Comparison of ENCODE assay signal across 9 cellular contexts in genomic region chr2:176188969-176189665, GRCh38. TPM values are rescaled to one million over a fixed set of nuclear protein-coding genes. Genes with fewer than 3 reads are reported as not detected.
DNase-seq lines count a peak whose midpoint lies in the region; ATAC-seq lines count a peak whose summit lies in the region.
"Had no signal": no experiment of that assay in that cellular context is flagged by ENCODE, and none has a peak within 500 bp of the region (broad histone marks: within the 10 kb centered on the region; RNA-seq: fewer than 3 reads in every experiment).

No MANE protein-coding gene starts in this region.

- peaks cover 13 to 18% of the 10 kb centered on the region in 2 donors for H3K4me1 Mint-ChIP-seq in immature natural killer cell
- peaks cover 25% of the 10 kb centered on the region for H3K4me1 Mint-ChIP-seq in stimulated activated effector memory CD8-positive, alpha-beta T cell treated with anti-CD3 and anti-CD28 coated beads, Interleukin-12 subunit alpha, Interleukin-12 subunit beta, amount 100 ng/mL, for 72 hours

- no peak overlapping the region for H3K27ac Mint-ChIP-seq in immature natural killer cell
- no peak overlapping the region for H3K27ac Mint-ChIP-seq in stimulated activated effector memory CD8-positive, alpha-beta T cell treated with anti-CD3 and anti-CD28 coated beads, Interleukin-12 subunit alpha, Interleukin-12 subunit beta, amount 100 ng/mL, for 72 hours

- DNase-seq in NCI-H1092 treated with DMSO at 0.1 percent for 48 hours (lab: John Stamatoyannopoulos, UW), result peak; percentile 32
- DNase-seq in NCI-H1092 (lab: John Stamatoyannopoulos, UW), result no peak
- peak; percentile 30 to 32 for DNase-seq in activated T-cell treated with anti-CD3 and anti-CD28 coated beads, Interleukin-2, amount 50 U/mL, for 48 hours
- peak in 1 of 3 donors; percentile 10 for DNase-seq in immature natural killer cell
- peak in 1 of 2 donors; percentile 52 for DNase-seq in stimulated activated effector memory CD8-positive, alpha-beta T cell treated with anti-CD3 and anti-CD28 coated beads, Interleukin-12 subunit alpha, Interleukin-12 subunit beta, amount 100 ng/mL, for 72 hours (ENCODE audit: low spot score in 2 of 2)
- DNase-seq in DMS 273 (lab: John Stamatoyannopoulos, UW; ENCODE audit: unreplicated experiment), result no peak
- DNase-seq in OCI-M2 (lab: John Stamatoyannopoulos, UW; ENCODE audit: unreplicated experiment), result no peak

- H3K36me3 Mint-ChIP-seq in immature natural killer cell, result peaks cover 0 to 3% (median 0%) of the 10 kb centered on the region in 3 donors
- H3K36me3 Mint-ChIP-seq in stimulated activated effector memory CD8-positive, alpha-beta T cell treated with anti-CD3 and anti-CD28 coated beads, Interleukin-12 subunit alpha, Interleukin-12 subunit beta, amount 100 ng/mL, for 72 hours, result no peaks in the 10 kb centered on the region

- ATAC-seq in stimulated activated effector memory CD8-positive, alpha-beta T cell treated with anti-CD3 and anti-CD28 coated beads, Interleukin-12 subunit alpha, Interleukin-12 subunit beta, amount 100 ng/mL, for 72 hours, result peak; percentile 38
- ATAC-seq in HG03521 (IDR thresholded peaks at IDR 0.05; ENCODE audit: unreplicated experiment), result no peak

- peak overlapping the region; percentile 37 to 71 (median 57) for H3K4me3 Mint-ChIP-seq in immature natural killer cell
- peak overlapping the region; percentile 74 for H3K4me3 Mint-ChIP-seq in stimulated activated effector memory CD8-positive, alpha-beta T cell treated with anti-CD3 and anti-CD28 coated beads, Interleukin-12 subunit alpha, Interleukin-12 subunit beta, amount 100 ng/mL, for 72 hours

- peaks cover 23 to 40% (median 40%) of the 10 kb centered on the region in 3 donors for H3K27me3 Mint-ChIP-seq in immature natural killer cell (ENCODE audit: low read depth in 3 of 3)

- peaks cover 0 to 12% (median 2%) of the 10 kb centered on the region in 6 donors for H3K9me3 Mint-ChIP-seq in immature natural killer cell
- H3K9me3 Mint-ChIP-seq in stimulated activated effector memory CD8-positive, alpha-beta T cell treated with anti-CD3 and anti-CD28 coated beads, Interleukin-12 subunit alpha, Interleukin-12 subunit beta, amount 100 ng/mL, for 72 hours, result peaks cover 2% of the 10 kb centered on the region

RNA-seq across cellular contexts. Expression of gene HOXD1, which starts 0.6 kb away (rescaled TPM):
- not detected for polyA plus RNA-seq in immature natural killer cell
- polyA plus RNA-seq: AG04450 had no signal

RNA-seq across cellular contexts. Expression of gene HOXD3, which starts 32.0 kb away (rescaled TPM):
- not detected for polyA plus RNA-seq in immature natural killer cell
- polyA plus RNA-seq: AG04450 had no signal

RNA-seq across cellular contexts. Expression of gene HOXD4, which starts 37.8 kb away (rescaled TPM):
- polyA plus RNA-seq in immature natural killer cell, result not detected
- polyA plus RNA-seq: AG04450 had no signal

RNA-seq across cellular contexts. Expression of gene HOXD8, which starts 59.6 kb away (rescaled TPM):
- polyA plus RNA-seq in immature natural killer cell, result not detected
- polyA plus RNA-seq: AG04450 had no signal

Comparison
In these comparisons a context has a peak if more than half of its experiments do, and no peak if none do; other contexts are left out.
1. DNase-seq: peak in NCI-H1092 treated with DMSO at 0.1 percent for 48 hours (single experiment) and activated T-cell treated with anti-CD3 and anti-CD28 coated beads, Interleukin-2, amount 50 U/mL, for 48 hours (2 of 2); none in NCI-H1092 (single experiment), DMS 273 (single experiment) and OCI-M2 (single experiment).